ENCODE assay signal across 18 cellular contexts in genomic region chr5:67197536-67197935, GRCh38. TPM values are rescaled to one million over a fixed set of nuclear protein-coding genes. Genes with fewer than 3 reads are reported as not detected.
"Had no signal": no experiment of that assay in that cellular context is flagged by ENCODE, and none has a peak within 500 bp of the region (broad histone marks: within the 10 kb centered on the region; RNA-seq: fewer than 3 reads in every experiment).

No MANE protein-coding gene starts in this region.

- H3K9me3 Mint-ChIP-seq: natural killer cell treated with Interleukin-12 subunit alpha and Interleukin-12 subunit beta and Interleukin-15 and Interleukin-18, amount 100 ng/mL, for 72 hours had no signal

- H3K4me2 ChIP-seq: hepatocyte, SK-N-SH had no signal

- H3K27me3 Mint-ChIP-seq: natural killer cell treated with Interleukin-12 subunit alpha and Interleukin-12 subunit beta and Interleukin-15 and Interleukin-18, amount 100 ng/mL, for 72 hours had no signal

- H3K9me2 ChIP-seq: SK-N-SH had no signal

- H3K27ac Mint-ChIP-seq: activated naive CD4-positive, alpha-beta T cell treated with anti-CD3 and anti-CD28 coated beads for 36 hours; activated T-helper 2 cell treated with anti-CD3 and anti-CD28 coated beads, Interferon-gamma antibody, Interleukin-2, Interleukin-4, amounts not matched to agents 10 μg/mL and 5 μg/mL and 100 μg/mL, durations not matched to agents 14 hours and 24 hours and 36 hours; natural killer cell treated with Interleukin-12 subunit alpha and Interleukin-12 subunit beta and Interleukin-15 and Interleukin-18, amount 100 ng/mL, for 72 hours had no signal

- H3K27ac ChIP-seq: colonic mucosa, esophagus muscularis mucosa, hepatocyte had no signal

- H3K36me3 Mint-ChIP-seq: natural killer cell treated with Interleukin-12 subunit alpha and Interleukin-12 subunit beta and Interleukin-15 and Interleukin-18, amount 100 ng/mL, for 72 hours had no signal

- H3K4me3 Mint-ChIP-seq: activated naive CD4-positive, alpha-beta T cell treated with anti-CD3 and anti-CD28 coated beads for 36 hours; natural killer cell treated with Interleukin-12 subunit alpha and Interleukin-12 subunit beta and Interleukin-15 and Interleukin-18, amount 100 ng/mL, for 72 hours had no signal

- DNase-seq: activated CD4-positive, alpha-beta T cell treated with anti-CD3 and anti-CD28 coated beads for 4 hours; activated naive CD4-positive, alpha-beta T cell treated with anti-CD3 and anti-CD28 coated beads for 36 hours; colonic mucosa; kidney; left ventricle myocardium superior; mesendoderm; SK-N-SH; stimulated activated CD4-positive, alpha-beta T cell treated with anti-CD3 and anti-CD28 coated beads, Interleukin-12 subunit alpha, Interleukin-12 subunit beta, amount 100 ng/mL, for 4 hours; stimulated activated CD4-positive, alpha-beta T cell treated with anti-CD3 and anti-CD28 coated beads, Interleukin-2, amount 100 ng/mL, for 24 hours; stimulated activated naive CD4-positive, alpha-beta T cell; T-helper 1 cell; trophoblast cell had no signal

- H3K79me2 ChIP-seq: hepatocyte had no signal

- H3K27me3 ChIP-seq: colonic mucosa, esophagus muscularis mucosa, hepatocyte had no signal

- H3K4me3 ChIP-seq: colonic mucosa, esophagus muscularis mucosa, hepatocyte had no signal

- H3K9me3 ChIP-seq: colonic mucosa, esophagus muscularis mucosa, SK-N-SH had no signal

- H3K36me3 ChIP-seq: colonic mucosa, esophagus muscularis mucosa had no signal

RNA-seq across cellular contexts. Expression of gene CD180, which starts 0.9 kb away (rescaled TPM):
- total RNA-seq: activated naive CD4-positive, alpha-beta T cell treated with anti-CD3 and anti-CD28 coated beads for 36 hours; glomerular endothelial cell; renal cortical epithelial cell had no signal
